ENCODE assay signal across 1 cellular context in genomic region chr1:160164121-160164520, GRCh38.
TF ChIP-seq lines count a peak whose summit lies in the region.

No MANE protein-coding gene starts in this region.

TF ChIP-seq in K562, 482 proteins besides CTCF, POLR2A, EP300 and RAD21:
- no peak for TF ChIP-seq ZNF589 (CRISPR knock-in tag; IDR thresholded peaks at IDR 0.05; ENCODE audit: low read depth)
- peak; percentile 49; the same call in 1 of the 2 replicates for TF ChIP-seq NFIC (IDR thresholded peaks at IDR 0.05)
